ENCODE assay signal across 15 cellular contexts in genomic region chr17:40023590-40024292, GRCh38. TPM values are rescaled to one million over a fixed set of nuclear protein-coding genes. Genes with fewer than 3 reads are reported as not detected.
A peak's percentile ranks its signal among the peaks of the same experiment; 100 is the strongest.
DNase-seq lines count a peak whose midpoint lies in the region; ATAC-seq and TF ChIP-seq lines count a peak whose summit lies in the region.
"Had no signal": no experiment of that assay in that cellular context is flagged by ENCODE, and none has a peak within 500 bp of the region (broad histone marks: within the 10 kb centered on the region; RNA-seq: fewer than 3 reads in every experiment).

No MANE protein-coding gene starts in this region.

- H3K79me2 ChIP-seq in MM.1S (ENCODE audit: low read length) = no peaks in the 10 kb centered on the region

- no peak for ATAC-seq in WTC11
- ATAC-seq: activated naive CD4-positive, alpha-beta T cell treated with anti-CD3 and anti-CD28 coated beads, Interleukin-2, amount 50 U/mL, for 72 hours had no signal

- peak overlapping the region in 3 of 4 donors; percentile 25 to 77 (median 33) for H3K27ac ChIP-seq in esophagus squamous epithelium
- no peak overlapping the region for H3K27ac ChIP-seq in ovary
- no peak overlapping the region for H3K27ac ChIP-seq in MM.1S (ENCODE audit: low read length)

- no peak overlapping the region for H3K4me2 ChIP-seq in MM.1S (ENCODE audit: low read depth, low read length)

- WGBS in esophagus squamous epithelium, 2 donors = 49 to 65% methylated on average over 9 to 10 of the region's 10 CpGs
- WGBS in ovary, 3 donors = 43 to 50% (median 47%) methylated on average over 10 of the region's 10 CpGs

- no peak overlapping the region for H3K27ac Mint-ChIP-seq in WTC11
- H3K27ac Mint-ChIP-seq: activated naive CD4-positive, alpha-beta T cell treated with anti-CD3 and anti-CD28 coated beads, Interleukin-2, amount 50 U/mL, for 72 hours had no signal

- H3K4me1 Mint-ChIP-seq in WTC11 = peaks cover 9% of the 10 kb centered on the region

- in situ Hi-C loops in ACHN (cut with HindIII; ENCODE audit: low pct_ligation_motif_present, low pct_unique_long_range_greater_than_20kb, low sequenced_read_pairs) = no loop called here

- no peaks in the 10 kb centered on the region for H3K27me3 Mint-ChIP-seq in WTC11 (ENCODE audit: low read depth)

- H3K4me3 Mint-ChIP-seq in WTC11 = no peak overlapping the region

- peaks cover 35% of the 10 kb centered on the region for H3K36me3 Mint-ChIP-seq in WTC11

- H2AFZ ChIP-seq in MM.1S (ENCODE audit: low read length) = no peak overlapping the region

- H3K9me3 Mint-ChIP-seq in WTC11 = no peaks in the 10 kb centered on the region
- H3K9me3 Mint-ChIP-seq: activated naive CD4-positive, alpha-beta T cell treated with anti-CD3 and anti-CD28 coated beads, Interleukin-2, amount 50 U/mL, for 72 hours had no signal

- peaks cover 20 to 86% (median 64%) of the 10 kb centered on the region in 3 donors for H3K4me1 ChIP-seq in esophagus squamous epithelium
- H3K4me1 ChIP-seq in ovary (ENCODE audit: insufficient read depth) = peaks cover 15% of the 10 kb centered on the region
- H3K4me1 ChIP-seq in MM.1S (ENCODE audit: low read length) = no peaks in the 10 kb centered on the region; the same call in 1 of the 2 replicates

- no peaks in the 10 kb centered on the region for H4K20me1 ChIP-seq in MM.1S (ENCODE audit: insufficient read depth, low read length)

- TF ChIP-seq CTCF in esophagus squamous epithelium (IDR thresholded peaks at IDR 0.05) (no peak), ovary (IDR thresholded peaks at IDR 0.05) (no peak), MM.1S (IDR thresholded peaks at IDR 0.05; ENCODE audit: low read length) (no peak), WTC11 (IDR thresholded peaks at IDR 0.05) (no peak)

- H3K9me3 ChIP-seq in esophagus squamous epithelium (no peaks in the 10 kb centered on the region), ovary (no peaks in the 10 kb centered on the region), MM.1S (replicated peaks; ENCODE audit: insufficient read depth, low read length) (no peaks in the 10 kb centered on the region)
- H3K9me3 ChIP-seq: BE2C, uterus had no signal

- H3K27me3 ChIP-seq in esophagus squamous epithelium (no peaks in the 10 kb centered on the region), ovary (no peaks in the 10 kb centered on the region), MM.1S (replicated peaks; ENCODE audit: insufficient read depth, low read length) (no peaks in the 10 kb centered on the region)
- H3K27me3 ChIP-seq: BE2C, uterus had no signal

- intact Hi-C loops in esophagus squamous epithelium (cut with DNase I) (no loop called here), ovary (cut with DNase I) (loop anchor here in 1 of 4 donors (5.0 kb wide), 1 partner anchor 144 kb away; no protein-coding TSS in a partner anchor)

- POLR2A ChIA-PET in WTC11 (lab: Charles Lee) = no interaction called here

- no peak for TF ChIP-seq EP300 in ovary (IDR thresholded peaks at IDR 0.05)

- CTCF ChIA-PET in WTC11 (lab: Charles Lee) = interaction anchor here (1.0 to 5.0 kb wide), 2 partner anchors 8 to 52 kb away, joined by 5 to 128 read pairs; partner anchors contain the start of gene CSF3

- H3K4me3 ChIP-seq in esophagus squamous epithelium = no peak overlapping the region
- no peak overlapping the region for H3K4me3 ChIP-seq in ovary
- no peak overlapping the region for H3K4me3 ChIP-seq in MM.1S (ENCODE audit: low read length)
- H3K4me3 ChIP-seq: uterus had no signal

- 0 out of 2 replicates have a peak, but pooled peaks cover 2% of the 10 kb centered on the region for H3F3A ChIP-seq in MM.1S (ENCODE audit: insufficient read depth, low read length)

- DNase-seq in DMS153 (lab: John Stamatoyannopoulos, UW) (peak; percentile 78), NCI-H2196 (lab: John Stamatoyannopoulos, UW; ENCODE audit: unreplicated experiment) (peak; percentile 66), esophagus squamous epithelium (lab: John Stamatoyannopoulos, UW) (no peak), ovary (peak in 3 of 5 donors; percentile 47 to 62 (median 50)), MM.1S (no peak), ACHN (no peak), WTC11 (ENCODE audit: low spot score) (no peak)
- no peak for DNase-seq in activated CD4-positive, CD25-positive, alpha-beta regulatory T cell treated with anti-CD3 and anti-CD28 coated beads, Interleukin-2, amount 50 U/mL, for 72 hours
- DNase-seq: activated CD8-positive, alpha-beta memory T cell treated with anti-CD3 and anti-CD28 coated beads for 24 hours; BE2C; small intestine; T-helper 2 cell had no signal

- H3K36me3 ChIP-seq in esophagus squamous epithelium = peaks cover 13 to 97% (median 35%) of the 10 kb centered on the region in 3 donors
- no peaks in the 10 kb centered on the region for H3K36me3 ChIP-seq in ovary
- no peaks in the 10 kb centered on the region for H3K36me3 ChIP-seq in MM.1S (replicated peaks; ENCODE audit: insufficient read depth, low read length)
- H3K36me3 ChIP-seq: uterus had no signal

- no peak overlapping the region for H3K9ac ChIP-seq in MM.1S (ENCODE audit: low read length)

- H3K9me2 ChIP-seq in MM.1S (replicated peaks; ENCODE audit: insufficient read depth, low read length) = no peaks in the 10 kb centered on the region

- TF ChIP-seq POLR2A in esophagus squamous epithelium (IDR thresholded peaks at IDR 0.05) (no peak), ovary (IDR thresholded peaks at IDR 0.05) (no peak)

TF ChIP-seq in WTC11, 78 proteins besides CTCF, POLR2A, EP300 and RAD21:
- no peak for TF ChIP-seq GTF2I (CRISPR knock-in tag; conservative IDR thresholded peaks at IDR 0.05)
- TF ChIP-seq FOXK1 (CRISPR knock-in tag; IDR thresholded peaks at IDR 0.05) = no peak
- no peak for TF ChIP-seq CBFB (CRISPR knock-in tag; IDR thresholded peaks at IDR 0.05; ENCODE audit: low read depth)
- no peak for TF ChIP-seq IRF2 (CRISPR knock-in tag; IDR thresholded peaks at IDR 0.05; ENCODE audit: borderline replicate concordance, low read depth)
- TF ChIP-seq ATF6 (CRISPR knock-in tag; IDR thresholded peaks at IDR 0.05) = no peak
- no peak for TF ChIP-seq FOXJ3 (CRISPR knock-in tag; IDR thresholded peaks at IDR 0.05; ENCODE audit: borderline replicate concordance)

RNA-seq across cellular contexts. Expression of gene CSF3, which starts 8.5 kb away (rescaled TPM):
- total RNA-seq in esophagus squamous epithelium (1 to 10 TPM in 1 of 4 donors, not detected in 3; 4.0 TPM), ovary (100 to 1,000 TPM in 1 of 7 donors, 1 to 10 TPM in 2, under 1 TPM in 2, not detected in 2; 0.32 to 197 (median 1.7) TPM), WTC11 (2021) (not detected in 3 replicates)
- 1 to 10 TPM in 1 of 2 donors, not detected in 1; 1.1 TPM for polyA plus RNA-seq in ovary
- total RNA-seq: activated naive CD4-positive, alpha-beta T cell treated with anti-CD3 and anti-CD28 coated beads, Interleukin-2, amount 50 U/mL, for 72 hours; OCI-LY7 had no signal

RNA-seq across cellular contexts. Expression of gene MED24, which starts 30.5 kb away (rescaled TPM):
- 10 to 100 TPM; 44.2 to 56.1 (median 49.0) TPM for total RNA-seq in esophagus squamous epithelium
- total RNA-seq in ovary = 10 to 100 TPM; 42.2 to 73.9 (median 66.7) TPM
- polyA plus RNA-seq in ovary = 10 to 100 TPM; 45.1 to 51.3 TPM
- 95.5 to 107 TPM (median 103 TPM) in 3 replicates for total RNA-seq in WTC11 (2021)

RNA-seq across cellular contexts. Expression of gene THRA, which starts 39.0 kb away (rescaled TPM):
- total RNA-seq in esophagus squamous epithelium (10 to 100 TPM in 2 of 4 donors, 1 to 10 TPM in 2; 4.2 to 27.1 (median 13.4) TPM), ovary (100 to 1,000 TPM in 2 of 7 donors, 10 to 100 TPM in 5; 51.4 to 129 (median 89.3) TPM), WTC11 (2021) (11.9 to 15.9 TPM (median 12.0 TPM) in 3 replicates)
- 10 to 100 TPM; 77.5 to 87.2 TPM for polyA plus RNA-seq in ovary

RNA-seq across cellular contexts. Expression of gene PSMD3, which starts 43.1 kb away (rescaled TPM):
- total RNA-seq in esophagus squamous epithelium (100 to 1,000 TPM in 1 of 4 donors, 10 to 100 TPM in 3; 72.2 to 121 (median 84.7) TPM), ovary (10 to 100 TPM; 48.2 to 88.4 (median 75.8) TPM), WTC11 (2021) (157 to 190 TPM (median 158 TPM) in 3 replicates)
- polyA plus RNA-seq in ovary = 10 to 100 TPM; 63.9 to 70.1 TPM

Comparison
In these comparisons a context has a peak if more than half of its experiments do, and no peak if none do; other contexts are left out.
1. DNase-seq: peak in DMS153 (single experiment), NCI-H2196 (single experiment) and ovary (3 of 5); none in esophagus squamous epithelium (single experiment), MM.1S (single experiment), activated CD4-positive, CD25-positive, alpha-beta regulatory T cell treated with anti-CD3 and anti-CD28 coated beads, Interleukin-2, amount 50 U/mL, for 72 hours (single experiment), ACHN (single experiment) and WTC11 (single experiment).
2. H3K27ac ChIP-seq: peak in esophagus squamous epithelium (3 of 4); none in ovary (0 of 2) and MM.1S (single experiment).